ENCODE assay signal across 29 cellular contexts in genomic region chr14:97029800-97030199, GRCh38.
"Had no signal": no experiment of that assay in that cellular context is flagged by ENCODE, and none has a peak within 500 bp of the region (broad histone marks: within the 10 kb centered on the region; RNA-seq: fewer than 3 reads in every experiment).

No MANE protein-coding gene starts in this region.

- ATAC-seq: activated CD4-positive, CD25-positive, alpha-beta regulatory T cell treated with anti-CD3 and anti-CD28 coated beads, Interleukin-2, amount 50 U/mL, for 24 hours; activated CD8-positive, alpha-beta T cell treated with anti-CD3 and anti-CD28 coated beads for 36 hours; activated T-cell treated with anti-CD3 and anti-CD28 coated beads, Interleukin-2, amount 50 U/mL, for 4 hours; activated T-helper 17 cell treated with anti-CD3 and anti-CD28 coated beads, Interleukin-2, amount 50 U/mL, for 72 hours; body of pancreas; effector memory CD8-positive, alpha-beta T cell; foreskin keratinocyte; gastrocnemius medialis; heart left ventricle; T-helper 17 cell had no signal

- DNase-seq: activated B cell treated with CpG ODN at 0.5 μM for 24 hours; activated CD4-positive, alpha-beta T cell treated with anti-CD3 and anti-CD28 coated beads for 48 hours; activated CD4-positive, alpha-beta T cell treated with anti-CD3 and anti-CD28 coated beads, Interleukin-2, amount 50 U/mL, for 1 hour; activated CD4-positive, alpha-beta T cell treated with anti-CD3 and anti-CD28 coated beads, Interleukin-2, amount 50 U/mL, for 48 hours; activated CD8-positive, alpha-beta memory T cell treated with anti-CD3 and anti-CD28 coated beads for 24 hours; activated CD8-positive, alpha-beta T cell treated with anti-CD3 and anti-CD28 coated beads for 36 hours; activated effector memory CD4-positive, alpha-beta T cell treated with Interleukin-2 at 50 U/mL for 16 hours; activated gamma-delta T cell treated with Interleukin-2 at 50 U/mL for 16 hours; activated naive CD4-positive, alpha-beta T cell treated with anti-CD3 and anti-CD28 coated beads, Interleukin-2, amount 50 U/mL, for 16 hours; activated naive CD4-positive, alpha-beta T cell treated with Interleukin-2 at 50 U/mL for 16 hours; activated T-cell treated with anti-CD3 and anti-CD28 coated beads, Interleukin-2, amount 50 U/mL, for 4 hours; amygdala; aorta; body of pancreas; caudate nucleus; cortex of kidney; dermis blood vessel endothelial cell; effector CD4-positive, alpha-beta T cell; effector memory CD8-positive, alpha-beta T cell; erythroblast; foreskin keratinocyte; gastrocnemius medialis; glutamatergic neuron; heart left ventricle; T-helper 17 cell; T1000; WERI-Rb-1 had no signal
